ENCODE assay signal across 27 cellular contexts in genomic region chr14:104216457-104216856, GRCh38.
"Had no signal": no experiment of that assay in that cellular context is flagged by ENCODE, and none has a peak within 500 bp of the region (broad histone marks: within the 10 kb centered on the region; RNA-seq: fewer than 3 reads in every experiment).

No MANE protein-coding gene starts in this region.

- H3K27me3 ChIP-seq: Peyer's patch had no signal

- H3K4me3 ChIP-seq: breast epithelium, Peyer's patch had no signal

- ATAC-seq: activated T-helper 17 cell treated with anti-CD3 and anti-CD28 coated beads, Interleukin-2, amount 50 U/mL, for 72 hours had no signal

- H3K4me3 Mint-ChIP-seq: activated B cell treated with CpG ODN at 0.5 μM for 24 hours; activated CD4-positive, alpha-beta T cell treated with anti-CD3 and anti-CD28 coated beads, Interleukin-2, amount 10 ng/mL, durations not matched to agents 24 days and 14 days; activated naive CD4-positive, alpha-beta T cell treated with anti-CD3 and anti-CD28 coated beads for 36 hours; activated naive CD8-positive, alpha-beta T cell; activated T-helper 17 cell treated with anti-CD3 and anti-CD28 coated beads, Interleukin-2, amount 50 U/mL, for 72 hours; T-helper 1 cell treated with Interleukin-12 subunit alpha and Interleukin-12 subunit beta and Interleukin-4 antibody, amounts not matched to agents 30 μg/mL and 1 μg/mL, for 36 hours had no signal

- H3K4me1 Mint-ChIP-seq: activated B cell treated with CpG ODN at 0.5 μM for 24 hours; activated CD4-positive, alpha-beta T cell treated with anti-CD3 and anti-CD28 coated beads, Interleukin-2, amount 10 ng/mL, durations not matched to agents 24 days and 14 days; activated T-helper 17 cell treated with anti-CD3 and anti-CD28 coated beads, Interleukin-2, amount 50 U/mL, for 72 hours had no signal

- H3K27me3 Mint-ChIP-seq: activated CD4-positive, alpha-beta T cell treated with anti-CD3 and anti-CD28 coated beads, Interleukin-2, amount 10 ng/mL, durations not matched to agents 24 days and 14 days; activated T-helper 17 cell treated with anti-CD3 and anti-CD28 coated beads, Interleukin-2, amount 50 U/mL, for 72 hours had no signal

- H3K4me1 ChIP-seq: breast epithelium, Peyer's patch had no signal

- H3K9me3 Mint-ChIP-seq: activated B cell treated with CpG ODN at 0.5 μM for 24 hours; activated naive CD4-positive, alpha-beta T cell treated with anti-CD3 and anti-CD28 coated beads for 36 hours; activated T-helper 17 cell treated with anti-CD3 and anti-CD28 coated beads, Interleukin-2, amount 50 U/mL, for 72 hours; T-helper 1 cell treated with Interleukin-12 subunit alpha and Interleukin-12 subunit beta and Interleukin-4 antibody, amounts not matched to agents 30 μg/mL and 1 μg/mL, for 36 hours had no signal

- H3K9me3 ChIP-seq: breast epithelium, Peyer's patch had no signal

- FAIRE-seq: TTC549 had no signal

- DNase-seq: activated B cell treated with CpG ODN at 0.5 μM for 24 hours; activated CD4-positive, alpha-beta T cell treated with anti-CD3 and anti-CD28 coated beads for 1 hour; activated CD4-positive, alpha-beta T cell treated with anti-CD3 and anti-CD28 coated beads, Interleukin-2, amount 10 ng/mL, durations not matched to agents 24 days and 14 days; activated CD4-positive, alpha-beta T cell treated with anti-CD3 and anti-CD28 coated beads, Interleukin-2, amount 50 U/mL, for 48 hours; activated CD8-positive, alpha-beta memory T cell treated with anti-CD3 and anti-CD28 coated beads for 24 hours; activated gamma-delta T cell; activated naive CD4-positive, alpha-beta T cell treated with anti-CD3 and anti-CD28 coated beads for 36 hours; activated T-cell treated with anti-CD3 and anti-CD28 coated beads, Interleukin-2, amount 50 U/mL, for 48 hours; anterior cingulate cortex; IMR-90; Kasumi-1; KBM-7; NCI-H1048; NCI-H146; NCI-H187 treated with DMSO at 0.1 percent for 48 hours; NCI-H2081 treated with DMSO at 0.1 percent for 48 hours; NCI-H446; NCI-H524; SHP77 treated with DMSO at 0.1 percent for 48 hours; T-helper 9 cell had no signal

- H3K36me3 ChIP-seq: breast epithelium, Peyer's patch had no signal

- H3K27ac ChIP-seq: breast epithelium, Peyer's patch, RWPE1 had no signal

- H3K36me3 Mint-ChIP-seq: activated naive CD8-positive, alpha-beta T cell had no signal

- H3K27ac Mint-ChIP-seq: activated B cell treated with CpG ODN at 0.5 μM for 24 hours; activated CD4-positive, alpha-beta T cell treated with anti-CD3 and anti-CD28 coated beads, Interleukin-2, amount 10 ng/mL, durations not matched to agents 24 days and 14 days; activated naive CD4-positive, alpha-beta T cell treated with anti-CD3 and anti-CD28 coated beads for 36 hours; activated naive CD8-positive, alpha-beta T cell; activated T-helper 17 cell treated with anti-CD3 and anti-CD28 coated beads, Interleukin-2, amount 50 U/mL, for 72 hours; T-helper 1 cell treated with Interleukin-12 subunit alpha and Interleukin-12 subunit beta and Interleukin-4 antibody, amounts not matched to agents 30 μg/mL and 1 μg/mL, for 36 hours had no signal
